Comparison of ENCODE assay signal across 17 cellular contexts in genomic region chr1:240031414-240031813, GRCh38.
A peak's percentile ranks its signal among the peaks of the same experiment; 100 is the strongest.
DNase-seq lines count a peak whose midpoint lies in the region; TF ChIP-seq lines count a peak whose summit lies in the region.
"Had no signal": no experiment of that assay in that cellular context is flagged by ENCODE, and none has a peak within 500 bp of the region (broad histone marks: within the 10 kb centered on the region; RNA-seq: fewer than 3 reads in every experiment).

No MANE protein-coding gene starts in this region.

- H3K36me3 Mint-ChIP-seq in MCF 10A (ENCODE audit: insufficient read depth, unreplicated experiment) (no peaks in the 10 kb centered on the region), chondrocyte (ENCODE audit: low read depth) (no peaks in the 10 kb centered on the region)
- H3K36me3 Mint-ChIP-seq: activated naive CD8-positive, alpha-beta T cell treated with anti-CD3 and anti-CD28 coated beads, Interleukin-2, amount 10 ng/mL, durations not matched to agents 7 days and 5 days had no signal

- intact Hi-C loops in MCF 10A (cut with micrococcal nuclease) (no loop called here), breast epithelium (cut with DNase I; ENCODE audit: low total_unique reads) (no loop called here)

- peaks cover 13% of the 10 kb centered on the region for H3K4me1 Mint-ChIP-seq in MCF 10A (ENCODE audit: insufficient read depth, unreplicated experiment)
- H3K4me1 Mint-ChIP-seq in chondrocyte (ENCODE audit: low read depth): peaks cover 16% of the 10 kb centered on the region
- H3K4me1 Mint-ChIP-seq: activated B cell treated with CpG ODN at 0.5 μM for 24 hours; activated naive CD8-positive, alpha-beta T cell treated with anti-CD3 and anti-CD28 coated beads, Interleukin-2, amount 10 ng/mL, durations not matched to agents 7 days and 5 days; stimulated activated naive CD8-positive, alpha-beta T cell treated with anti-CD3 and anti-CD28 coated beads, Interleukin-15, amount 100 ng/mL, for 72 hours had no signal

- H3K27ac Mint-ChIP-seq in MCF 10A (ENCODE audit: low read depth, unreplicated experiment) (no peak overlapping the region), chondrocyte (ENCODE audit: unreplicated experiment) (no peak overlapping the region)
- H3K27ac Mint-ChIP-seq: activated B cell treated with CpG ODN at 0.5 μM for 24 hours; activated naive CD8-positive, alpha-beta T cell treated with anti-CD3 and anti-CD28 coated beads, Interleukin-2, amount 10 ng/mL, durations not matched to agents 7 days and 5 days; dendritic cell treated with granulocyte-macrophage colony-stimulating factor and Interleukin-4, amounts not matched to agents 40 ng/mL and 50 ng/mL, for 4 days; stimulated activated naive CD8-positive, alpha-beta T cell treated with anti-CD3 and anti-CD28 coated beads, Interleukin-15, amount 100 ng/mL, for 72 hours had no signal

- no peaks in the 10 kb centered on the region for H3K36me3 ChIP-seq in breast epithelium
- H3K36me3 ChIP-seq: gastroesophageal sphincter had no signal

- no peak overlapping the region for H3K27ac ChIP-seq in breast epithelium
- H3K27ac ChIP-seq: 22Rv1, gastroesophageal sphincter, SK-N-MC had no signal

- H3K9me3 Mint-ChIP-seq in MCF 10A (ENCODE audit: unreplicated experiment): no peaks in the 10 kb centered on the region
- peaks cover 4% of the 10 kb centered on the region for H3K9me3 Mint-ChIP-seq in chondrocyte (ENCODE audit: low read depth)
- H3K9me3 Mint-ChIP-seq: activated B cell treated with CpG ODN at 0.5 μM for 24 hours; activated naive CD8-positive, alpha-beta T cell treated with anti-CD3 and anti-CD28 coated beads, Interleukin-2, amount 10 ng/mL, durations not matched to agents 7 days and 5 days; dendritic cell treated with granulocyte-macrophage colony-stimulating factor and Interleukin-4, amounts not matched to agents 40 ng/mL and 50 ng/mL, for 4 days had no signal

- H3K9me3 ChIP-seq in breast epithelium: no peaks in the 10 kb centered on the region
- H3K9me3 ChIP-seq: gastroesophageal sphincter had no signal

- TF ChIP-seq CTCF in MCF 10A (IDR thresholded peaks at IDR 0.05; ENCODE audit: unreplicated experiment) (no peak), breast epithelium (IDR thresholded peaks at IDR 0.05) (no peak), chondrocyte (IDR thresholded peaks at IDR 0.05) (no peak)

- no peak for TF ChIP-seq POLR2A in breast epithelium (IDR thresholded peaks at IDR 0.05)

- H3K27me3 Mint-ChIP-seq in MCF 10A (ENCODE audit: insufficient read depth, unreplicated experiment) (no peaks in the 10 kb centered on the region), chondrocyte (ENCODE audit: low read depth) (no peaks in the 10 kb centered on the region)
- H3K27me3 Mint-ChIP-seq: activated B cell treated with CpG ODN at 0.5 μM for 24 hours; dendritic cell treated with granulocyte-macrophage colony-stimulating factor and Interleukin-4, amounts not matched to agents 40 ng/mL and 50 ng/mL, for 4 days; stimulated activated naive CD8-positive, alpha-beta T cell treated with anti-CD3 and anti-CD28 coated beads, Interleukin-15, amount 100 ng/mL, for 72 hours had no signal

- H3K27me3 ChIP-seq in breast epithelium: no peaks in the 10 kb centered on the region
- H3K27me3 ChIP-seq: gastroesophageal sphincter had no signal

- BruUV-seq in MCF 10A (replicated peaks; lab: Mats Ljungman, UMichigan): no TSS peak

- CTCF ChIA-PET in MCF 10A (lab: Yijun Ruan, JAX): interaction anchor here (0.6 to 11.6 kb wide), 11 partner anchors 11 to 915 kb away, joined by 3 to 127 read pairs (median 5); no protein-coding TSS in a partner anchor

- POLR2A ChIA-PET in MCF 10A (lab: Yijun Ruan, JAX): interaction anchor here (0.6 to 1.2 kb wide), 3 partner anchors 10 to 568 kb away, joined by 3 to 4 read pairs (median 3); no protein-coding TSS in a partner anchor

- no peak overlapping the region for H3K4me3 ChIP-seq in breast epithelium
- H3K4me3 ChIP-seq: gastroesophageal sphincter, SK-N-MC had no signal

- H3K4me1 ChIP-seq in breast epithelium: no peaks in the 10 kb centered on the region
- H3K4me1 ChIP-seq: gastroesophageal sphincter had no signal

- peak; percentile 34 for DNase-seq in MCF 10A (ENCODE audit: unreplicated experiment)
- DNase-seq in breast epithelium (ENCODE audit: low spot score in 2 of 2): no peak
- DNase-seq in astrocyte of the hippocampus (ENCODE audit: low read depth, low spot score): peak; percentile 49
- DNase-seq in kidney glomerular epithelial cell (lab: John Stamatoyannopoulos, UW): peak; percentile 74
- DNase-seq in chondrocyte (ENCODE audit: low spot score): no peak
- no peak for DNase-seq in activated CD4-positive, alpha-beta T cell treated with anti-CD3 and anti-CD28 coated beads, Interleukin-2, amount 50 U/mL, for 4 hours
- DNase-seq in GF-D8 (lab: John Stamatoyannopoulos, UW): no peak
- no peak for DNase-seq in activated T-cell treated with anti-CD3 and anti-CD28 coated beads for 4 hours
- DNase-seq: activated B cell treated with CpG ODN at 0.5 μM for 24 hours; activated naive CD8-positive, alpha-beta T cell treated with anti-CD3 and anti-CD28 coated beads, Interleukin-2, amount 10 ng/mL, durations not matched to agents 7 days and 5 days; DMS 273 treated with DMSO at 0.1 percent for 48 hours; NCI-H1092; stimulated activated naive CD8-positive, alpha-beta T cell treated with anti-CD3 and anti-CD28 coated beads, Interleukin-15, amount 100 ng/mL, for 72 hours had no signal

- H3K4me3 Mint-ChIP-seq in MCF 10A (ENCODE audit: unreplicated experiment): no peak overlapping the region
- H3K4me3 Mint-ChIP-seq in chondrocyte (ENCODE audit: unreplicated experiment): no peak overlapping the region
- H3K4me3 Mint-ChIP-seq: activated B cell treated with CpG ODN at 0.5 μM for 24 hours; activated naive CD8-positive, alpha-beta T cell treated with anti-CD3 and anti-CD28 coated beads, Interleukin-2, amount 10 ng/mL, durations not matched to agents 7 days and 5 days; dendritic cell treated with granulocyte-macrophage colony-stimulating factor and Interleukin-4, amounts not matched to agents 40 ng/mL and 50 ng/mL, for 4 days; stimulated activated naive CD8-positive, alpha-beta T cell treated with anti-CD3 and anti-CD28 coated beads, Interleukin-15, amount 100 ng/mL, for 72 hours had no signal

Comparison
In these comparisons a context has a peak if more than half of its experiments do, and no peak if none do; other contexts are left out.
1. DNase-seq: peak in MCF 10A (single experiment), astrocyte of the hippocampus (single experiment) and kidney glomerular epithelial cell (single experiment); none in breast epithelium (0 of 2), chondrocyte (single experiment), activated CD4-positive, alpha-beta T cell treated with anti-CD3 and anti-CD28 coated beads, Interleukin-2, amount 50 U/mL, for 4 hours (0 of 2), GF-D8 (single experiment) and activated T-cell treated with anti-CD3 and anti-CD28 coated beads for 4 hours (single experiment).